1 cellular context compared by ENCODE assay signal in the genomic region with DNA sequence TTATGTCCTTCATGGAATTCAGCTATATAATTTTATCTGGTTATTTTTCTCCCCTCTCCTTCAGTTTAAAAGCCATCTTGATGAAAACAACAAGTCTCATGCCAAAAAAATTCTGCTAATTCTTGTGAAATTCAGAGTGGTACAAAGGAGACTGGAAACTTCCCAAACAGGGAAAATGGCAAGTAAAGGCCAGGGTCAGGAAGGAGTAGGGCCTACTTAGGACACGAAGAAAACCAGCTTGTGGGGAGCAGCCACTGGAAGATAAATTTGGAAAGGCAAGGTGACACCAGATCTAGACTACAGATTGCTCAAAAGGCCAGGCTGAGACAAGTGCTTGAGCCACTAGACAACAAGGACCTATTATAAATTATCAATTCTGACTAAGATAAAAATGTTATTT.
TF ChIP-seq lines count a peak whose summit lies in the region.

No MANE protein-coding gene starts in this region.

TF ChIP-seq in endothelial cell of umbilical vein, 7 proteins besides CTCF, POLR2A, EP300 and RAD21:
- TF ChIP-seq, protein P1, sequence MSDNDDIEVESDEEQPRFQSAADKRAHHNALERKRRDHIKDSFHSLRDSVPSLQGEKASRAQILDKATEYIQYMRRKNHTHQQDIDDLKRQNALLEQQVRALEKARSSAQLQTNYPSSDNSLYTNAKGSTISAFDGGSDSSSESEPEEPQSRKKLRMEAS (IDR thresholded peaks at IDR 0.05; ENCODE audit: insufficient read depth, insufficient read length): no peak
- TF ChIP-seq POLR2AphosphoS5 (IDR thresholded peaks at IDR 0.05; ENCODE audit: insufficient read depth, low read depth, low read length) (no peak), MYC (IDR thresholded peaks at IDR 0.05; ENCODE audit: low read depth, low read length) (no peak), JUN (IDR thresholded peaks at IDR 0.05; ENCODE audit: borderline replicate concordance, insufficient read depth, insufficient read length, low read depth) (no peak), FOS (IDR thresholded peaks at IDR 0.05; ENCODE audit: borderline replicate concordance, insufficient read depth, low read length) (no peak), GATA2 (IDR thresholded peaks at IDR 0.05; ENCODE audit: insufficient read depth, insufficient read length, low read depth, low read length) (no peak), EZH2 (IDR thresholded peaks at IDR 0.05; ENCODE audit: borderline replicate concordance, low read depth, low read length, severe bottlenecking) (no peak)
